ENCODE assay signal across 25 cellular contexts in the genomic region with DNA sequence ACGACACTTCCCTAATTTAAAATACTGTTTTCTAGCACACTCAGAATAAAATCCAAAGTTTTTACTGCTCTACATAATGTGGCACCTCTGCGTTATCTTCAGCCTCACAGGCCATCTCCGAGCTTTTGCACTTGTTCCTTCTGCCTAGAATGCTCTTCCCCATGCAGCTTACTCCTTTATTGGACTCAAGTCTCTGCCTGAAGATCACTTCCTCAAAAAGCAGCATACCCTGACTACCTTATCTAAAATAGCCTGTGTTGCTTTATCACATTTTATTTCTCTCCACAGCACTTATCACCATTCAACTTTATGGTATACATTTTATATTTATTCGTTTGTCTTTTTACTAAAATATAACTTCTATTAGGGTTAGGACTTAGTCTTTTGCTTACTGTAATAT. TPM values are rescaled to one million over a fixed set of nuclear protein-coding genes. Genes with fewer than 3 reads are reported as not detected.
DNase-seq lines count a peak whose midpoint lies in the region; ATAC-seq, FAIRE-seq and TF ChIP-seq lines count a peak whose summit lies in the region.
"Had no signal": no experiment of that assay in that cellular context is flagged by ENCODE, and none has a peak within 500 bp of the region (broad histone marks: within the 10 kb centered on the region; RNA-seq: fewer than 3 reads in every experiment).

No MANE protein-coding gene starts in this region.

- H3K4me2 ChIP-seq in OCI-LY7 (ENCODE audit: low read length) (no peak overlapping the region), K562 (ENCODE audit: insufficient read depth, low read length) (no peak overlapping the region), skeletal muscle satellite cell (ENCODE audit: low read length) (peak overlapping the region; percentile 84)
- H3K4me2 ChIP-seq: GM23338 had no signal

- no peaks in the 10 kb centered on the region for H4K20me1 ChIP-seq in OCI-LY7 (ENCODE audit: insufficient read depth, low read length)
- H4K20me1 ChIP-seq in K562 (replicated peaks; ENCODE audit: control insufficient read depth, insufficient read depth, low read length) = no peaks in the 10 kb centered on the region

- TF ChIP-seq CTCF in OCI-LY7 (conservative IDR thresholded peaks at IDR 0.05; ENCODE audit: low read length) (no peak), K562 (IDR thresholded peaks at IDR 0.05 in 2 of 3, conservative IDR thresholded peaks at IDR 0.05 in 1 of 3; ENCODE audit: insufficient read depth in 2 of 3, low read depth in 1 of 3, low read length in 3 of 3) (no peak)

- POLR2A ChIA-PET in OCI-LY7 (lab: Charles Lee) (interaction anchor here (0.7 kb wide), 2 partner anchors 469 to 511 kb away, joined by 4 read pairs; no protein-coding TSS in a partner anchor), K562 (lab: Yijun Ruan, JAX) (interaction anchor here (0.5 kb wide), 1 partner anchor 490 kb away, joined by 3 read pairs; a partner anchor contains a TSS)

- peaks cover 0 to 2% (median 0%) of the 10 kb centered on the region in 3 donors for H3K9me3 Mint-ChIP-seq in IgD-negative memory B cell
- H3K9me3 Mint-ChIP-seq: activated CD8-positive, alpha-beta T cell treated with anti-CD3 and anti-CD28 coated beads for 36 hours; GM23338; immature natural killer cell had no signal

- CTCF ChIA-PET in OCI-LY7 (lab: Charles Lee; ENCODE audit: unreplicated experiment) = no interaction called here
- CTCF ChIA-PET in K562 (lab: Yijun Ruan, JAX; ENCODE audit: low intra/inter-chr PET ratio) = no interaction called here

- no peak for TF ChIP-seq POLR2A in K562 (conservative IDR thresholded peaks at IDR 0.05)

- no peak overlapping the region for H3K4me3 ChIP-seq in OCI-LY7 (ENCODE audit: low read depth, low read length, poor library complexity, severe bottlenecking)
- H3K4me3 ChIP-seq in K562 = no peak overlapping the region
- no peak overlapping the region for H3K4me3 ChIP-seq in skeletal muscle satellite cell (ENCODE audit: low read length)
- H3K4me3 ChIP-seq: adrenal gland, GM23338 had no signal

- no peak for TF ChIP-seq EP300 in K562 (IDR thresholded peaks at IDR 0.05; ENCODE audit: low read length)

- no peak for FAIRE-seq in K562 (lab: Jason Lieb, UNC)
- FAIRE-seq: bronchial epithelial cell had no signal

- H3K9me1 ChIP-seq in K562 (ENCODE audit: control insufficient read depth, insufficient read depth, low read length) = no peaks in the 10 kb centered on the region

- peak overlapping the region in 2 of 3 donors; percentile 20 to 53 for H3K27ac Mint-ChIP-seq in IgD-negative memory B cell
- H3K27ac Mint-ChIP-seq: activated CD8-positive, alpha-beta T cell treated with anti-CD3 and anti-CD28 coated beads for 36 hours; GM23338; T-helper 17 cell had no signal

- H3K79me2 ChIP-seq in OCI-LY7 (ENCODE audit: insufficient read depth, low read depth, low read length) (peaks cover 12% of the 10 kb centered on the region; the same call in 1 of the 2 replicates), K562 (ENCODE audit: control insufficient read depth, insufficient read depth, low read length) (peaks cover 25% of the 10 kb centered on the region)

- no peaks in the 10 kb centered on the region for H3K9me3 ChIP-seq in OCI-LY7 (ENCODE audit: low read length)
- H3K9me3 ChIP-seq in K562 (replicated peaks; ENCODE audit: control insufficient read depth, insufficient read depth, low read depth, low read length) = no peaks in the 10 kb centered on the region
- H3K9me3 ChIP-seq in skeletal muscle satellite cell (replicated peaks; ENCODE audit: low read length) = no peaks in the 10 kb centered on the region
- H3K9me3 ChIP-seq: adrenal gland, heart left ventricle, left ventricle myocardium inferior had no signal

- H3K27me3 ChIP-seq in K562 (ENCODE audit: control insufficient read depth in 2 of 2, insufficient read depth in 2 of 2, low read length in 2 of 2) (no peaks in the 10 kb centered on the region), skeletal muscle satellite cell (ENCODE audit: control insufficient read depth, insufficient read depth, low read length) (peaks cover 1% of the 10 kb centered on the region)
- H3K27me3 ChIP-seq: adrenal gland had no signal

- in situ Hi-C loops in K562 (cut with MboI) = no loop called here

- no peak overlapping the region for H3K27ac ChIP-seq in OCI-LY7 (ENCODE audit: low read depth, low read length, poor library complexity, severe bottlenecking)
- no peak overlapping the region for H3K27ac ChIP-seq in K562 (ENCODE audit: extremely low read depth, low read depth, low read length)
- H3K27ac ChIP-seq: adrenal gland, heart left ventricle, left ventricle myocardium inferior had no signal

- DNase-seq in OCI-LY7 (ENCODE audit: low spot score) (peak; percentile 12), K562 (ENCODE audit: extremely low read depth in 1 of 4, low spot score in 3 of 4) (no peak), GM19240 (ENCODE audit: insufficient read length, low spot score) (no peak), NCI-H187 (lab: John Stamatoyannopoulos, UW) (no peak)
- no peak for DNase-seq in stimulated activated naive CD4-positive, alpha-beta T cell treated with Interleukin-2 at 50 U/mL for 16 hours (lab: John Stamatoyannopoulos, UW)
- DNase-seq in activated CD8-positive, alpha-beta memory T cell treated with anti-CD3 and anti-CD28 coated beads for 24 hours = no peak
- DNase-seq: activated CD4-positive, CD25-positive, alpha-beta regulatory T cell; activated CD8-positive, alpha-beta T cell treated with anti-CD3 and anti-CD28 coated beads for 36 hours; activated T-cell treated with anti-CD3 and anti-CD28 coated beads, Interleukin-2, amount 50 U/mL, for 1 hour; adrenal gland; GDM1; heart left ventricle; immature natural killer cell; KG1; left ventricle myocardium inferior; midbrain; NCI-H1105 treated with DMSO at 0.1 percent for 48 hours; NCI-H524; Right ventricle myocardium superior; stimulated activated CD4-positive, alpha-beta T cell treated with anti-CD3 and anti-CD28 coated beads, Interleukin-4, amount 100 ng/mL, for 4 hours; T-helper 17 cell had no signal

- no TSS peak for BruUV-seq in OCI-LY7 (replicated peaks; lab: Mats Ljungman, UMichigan)
- BruUV-seq in K562 (replicated peaks; lab: Mats Ljungman, UMichigan) = no TSS peak

- peaks cover 37% of the 10 kb centered on the region for H3K36me3 ChIP-seq in OCI-LY7 (ENCODE audit: insufficient read depth, low read length)
- H3K36me3 ChIP-seq in K562 (ENCODE audit: control insufficient read depth, insufficient read depth, low read length) = peaks cover 45% of the 10 kb centered on the region
- peaks cover 26% of the 10 kb centered on the region for H3K36me3 ChIP-seq in skeletal muscle satellite cell (ENCODE audit: insufficient read depth, low read length)

- no peaks in the 10 kb centered on the region for H3K9me2 ChIP-seq in OCI-LY7 (ENCODE audit: insufficient read depth, low read length)

- H3K27me3 Mint-ChIP-seq in IgD-negative memory B cell = peaks cover 3% of the 10 kb centered on the region

- TF ChIP-seq RAD21 in K562 (CRISPR knock-in tag; conservative IDR thresholded peaks at IDR 0.05 in 1 of 2, IDR thresholded peaks at IDR 0.05 in 1 of 2) = no peak

- ATAC-seq in K562 = no peak
- ATAC-seq: activated CD8-positive, alpha-beta T cell treated with anti-CD3 and anti-CD28 coated beads for 36 hours; GM23338; heart left ventricle; T-helper 17 cell had no signal

- peaks cover 18% of the 10 kb centered on the region for H3K4me1 ChIP-seq in OCI-LY7 (ENCODE audit: insufficient read depth, low read length, poor library complexity, severe bottlenecking)
- peaks cover 3 to 14% of the 10 kb centered on the region in 2 experiments; a peak in 3 of 5 replicates for H3K4me1 ChIP-seq in K562 (replicated peaks in 1 of 2; ENCODE audit: control insufficient read depth in 2 of 2, insufficient read depth in 2 of 2, low read length in 2 of 2)
- H3K4me1 ChIP-seq in skeletal muscle satellite cell (ENCODE audit: control insufficient read depth, insufficient read depth, low read length) = peaks cover 12% of the 10 kb centered on the region

- no peak overlapping the region for H3K9ac ChIP-seq in K562 (ENCODE audit: insufficient read depth in 1 of 2, low read depth in 2 of 2, low read length in 2 of 2)
- no peak overlapping the region for H3K9ac ChIP-seq in skeletal muscle satellite cell (ENCODE audit: low read depth, low read length)

- intact Hi-C loops in OCI-LY7 (cut with micrococcal nuclease; ENCODE audit: unreplicated experiment) = no loop called here
- intact Hi-C loops in K562 (cut with micrococcal nuclease) = no loop called here

- peaks cover 17% of the 10 kb centered on the region for H3K36me3 Mint-ChIP-seq in IgD-negative memory B cell

- H3K4me1 Mint-ChIP-seq in IgD-negative memory B cell = peaks cover 19 to 33% (median 28%) of the 10 kb centered on the region in 3 donors

- peak overlapping the region in 3 of 4 donors; percentile 39 to 82 (median 55) for H3K4me3 Mint-ChIP-seq in IgD-negative memory B cell
- H3K4me3 Mint-ChIP-seq: T-helper 17 cell had no signal

- H2AFZ ChIP-seq in OCI-LY7 (ENCODE audit: low read length) (no peak overlapping the region), K562 (ENCODE audit: low read depth, low read length) (no peak overlapping the region)
- H2AFZ ChIP-seq: GM23338 had no signal

- WGBS in K562 (ENCODE audit: insufficient coverage, low coverage, missing lambda C conversion rate) = 46% methylated on average over 4 of the region's 4 CpGs

TF ChIP-seq in K562, 482 proteins besides CTCF, POLR2A, EP300 and RAD21 (continues in another document):
- no peak for TF ChIP-seq E2F3 (CRISPR knock-in tag; IDR thresholded peaks at IDR 0.05)

RNA-seq across cellular contexts. Expression of a gene that starts 2.3 kb away (rescaled TPM):
- polyA plus RNA-seq in IgD-negative memory B cell (9.7 TPM), K562 (2011; rRNA removed) (21.9 and 24.8 TPM in 2 replicates), K562 (2014; fragmentation: Illumina TruSeq; extraction: Trizol) (17.8 and 18.7 TPM in 2 replicates), K562 (2014; fragmentation: Nextera tagmentation; extraction: Ambion mirVana) (1 to 10 TPM; 4.7 to 7.1 TPM), K562 (2014; rRNA removed) (12.4 and 14.6 TPM in 2 replicates)
- 10.8 and 12.2 TPM in 2 replicates for total RNA-seq in OCI-LY7 (2014; rRNA removed; shearing (Covaris generic))
- total RNA-seq in OCI-LY7 (2022) (19.0 and 23.7 TPM in 2 replicates), K562 (2014; rRNA removed) (11.6 and 12.4 TPM in 2 replicates), K562 (2014; rRNA removed; fragmentation: Illumina TruSeq; extraction: Trizol) (24.0 and 27.2 TPM in 2 replicates), K562 (2015; rRNA removed; fragmentation: Illumina TruSeq; extraction: Trizol) (25.2 and 26.4 TPM in 2 replicates), K562 (2021) (29.2 and 31.2 TPM in 2 replicates)
- total RNA-seq in K562 (2011; cell fraction: chromatin; rRNA removed; ENCODE audit: low replicate concordance) = 8.3 and 23.3 TPM in 2 replicates
- 13.7 and 20.0 TPM in 2 replicates for total RNA-seq in K562 (2011; cell fraction: nucleolus; rRNA removed)
- 11.3 and 14.8 TPM in 2 replicates for total RNA-seq in K562 (2011; cell fraction: nucleoplasm; rRNA removed)
- 3.9 and 6.5 TPM in 2 replicates for polyA plus RNA-seq in K562 (2011; cell fraction: cytosol; rRNA removed)
- 20.4 and 22.7 TPM in 2 replicates for polyA plus RNA-seq in K562 (2011; cell fraction: nucleus; rRNA removed)
- polyA plus RNA-seq in K562 (2012) = 10.6 and 17.4 TPM in 2 replicates
- 18.8 and 21.8 TPM in 2 replicates for polyA minus RNA-seq in K562 (2011; rRNA and poly(A)+ RNA removed)
- 9.3 and 10.4 TPM in 2 replicates for polyA minus RNA-seq in K562 (2011; cell fraction: cytosol; rRNA and poly(A)+ RNA removed)
- 15.6 and 21.7 TPM in 2 replicates for polyA minus RNA-seq in K562 (2011; cell fraction: nucleus; rRNA and poly(A)+ RNA removed)
- total RNA-seq in skeletal muscle satellite cell (2012; rRNA removed) = 10.0 and 12.4 TPM in 2 replicates
